In genomic region chr11:102559839-102560238, GRCh38 we compare ENCODE assay signal across 10 cellular contexts. TPM values are rescaled to one million over a fixed set of nuclear protein-coding genes. Genes with fewer than 3 reads are reported as not detected.
DNase-seq lines count a peak whose midpoint lies in the region; ATAC-seq and TF ChIP-seq lines count a peak whose summit lies in the region.
"Had no signal": no experiment of that assay in that cellular context is flagged by ENCODE, and none has a peak within 500 bp of the region (broad histone marks: within the 10 kb centered on the region; RNA-seq: fewer than 3 reads in every experiment).

No MANE protein-coding gene starts in this region.

- intact Hi-C loops in breast epithelium (cut with DNase I; ENCODE audit: low total_unique reads): no loop called here

- H3K9me3 ChIP-seq in breast epithelium: no peaks in the 10 kb centered on the region

- H3K27me3 ChIP-seq in ACC112 (ENCODE audit: insufficient read depth, low read length) (no peaks in the 10 kb centered on the region), breast epithelium (no peaks in the 10 kb centered on the region)

- TF ChIP-seq POLR2A in breast epithelium (IDR thresholded peaks at IDR 0.05): no peak

- H3K4me1 ChIP-seq in ACC112 (ENCODE audit: control insufficient read depth, insufficient read depth, low read length, unreplicated experiment) (peaks cover 32% of the 10 kb centered on the region), breast epithelium (peaks cover 3% of the 10 kb centered on the region in 2 donors)

- peak overlapping the region; percentile 78; the same call in 1 of the 2 replicates for H3K27ac ChIP-seq in ACC112 (ENCODE audit: low read depth, low read length)
- H3K27ac ChIP-seq in breast epithelium: peak overlapping the region; percentile 63 to 76

- H3K4me3 ChIP-seq in ACC112 (ENCODE audit: low read depth, low read length) (0 out of 2 replicates have a peak overlapping the region, but pooled peaks have one; percentile 84), breast epithelium (no peak overlapping the region)

- peak overlapping the region; percentile 97 for H2AFZ ChIP-seq in ACC112 (ENCODE audit: low read length, unreplicated experiment)

- no peak for TF ChIP-seq CTCF in breast epithelium (IDR thresholded peaks at IDR 0.05)

- H3K36me3 ChIP-seq in ACC112 (ENCODE audit: insufficient read depth, low read length): no peaks in the 10 kb centered on the region
- no peaks in the 10 kb centered on the region for H3K36me3 ChIP-seq in breast epithelium

- H3K79me2 ChIP-seq in ACC112 (ENCODE audit: control insufficient read depth, insufficient read depth, low read length, unreplicated experiment): no peaks in the 10 kb centered on the region

- ATAC-seq in GM19455 (IDR thresholded peaks at IDR 0.05; ENCODE audit: unreplicated experiment) (peak; percentile 41), HG03342 (IDR thresholded peaks at IDR 0.05; ENCODE audit: unreplicated experiment) (peak; percentile 45), GM18520 (IDR thresholded peaks at IDR 0.05; ENCODE audit: unreplicated experiment) (no peak)

- no peak for DNase-seq in breast epithelium (ENCODE audit: low spot score in 2 of 2)
- no peak for DNase-seq in activated effector memory CD4-positive, alpha-beta T cell treated with anti-CD3 and anti-CD28 coated beads, Interleukin-2, amount 50 U/mL, for 16 hours
- no peak for DNase-seq in GF-D8 (lab: John Stamatoyannopoulos, UW)
- DNase-seq in epidermal melanocyte (ENCODE audit: insufficient read length, low spot score): no peak
- DNase-seq: stimulated activated CD4-positive, alpha-beta T cell treated with anti-CD3 and anti-CD28 coated beads, Interleukin-15, amount 100 ng/mL, for 24 hours had no signal

RNA-seq across cellular contexts. Expression of gene MMP7, which starts 29.3 kb away (rescaled TPM):
- 1,000 to 10,000 TPM in 1 of 3 donors, 100 to 1,000 TPM in 1, 1 to 10 TPM in 1; 2.1 to 1,213 (median 247) TPM for total RNA-seq in breast epithelium
- total RNA-seq: HFFc6 had no signal
